Comparison of ENCODE assay signal across 11 cellular contexts in genomic region chrX:69109706-69110635, GRCh38. TPM values are rescaled to one million over a fixed set of nuclear protein-coding genes. Genes with fewer than 3 reads are reported as not detected.
DNase-seq lines count a peak whose midpoint lies in the region; TF ChIP-seq lines count a peak whose summit lies in the region.
"Had no signal": no experiment of that assay in that cellular context is flagged by ENCODE, and none has a peak within 500 bp of the region (broad histone marks: within the 10 kb centered on the region; RNA-seq: fewer than 3 reads in every experiment).

No MANE protein-coding gene starts in this region.

- DNase-seq in AG10803 (ENCODE audit: low read depth) (peak; percentile 39), NCI-H146 (lab: John Stamatoyannopoulos, UW) (no peak), OCI-LY7 (ENCODE audit: low spot score) (no peak), NOMO-1 (lab: John Stamatoyannopoulos, UW; ENCODE audit: unreplicated experiment in 2 of 2) (no peak), NCI-H1436 (lab: John Stamatoyannopoulos, UW) (no peak)
- DNase-seq: head of caudate nucleus, sigmoid colon had no signal

- peak overlapping the region; percentile 31 for H3K9ac ChIP-seq in HUES6 (ENCODE audit: low read length)

- POLR2A ChIA-PET in OCI-LY7 (lab: Charles Lee), result interaction anchor here (0.6 kb wide), 1 partner anchor 425 kb away, joined by 3 read pairs; no protein-coding TSS in a partner anchor

- peaks cover 70% of the 10 kb centered on the region for H3K4me1 Mint-ChIP-seq in brain

- H3K4me3 Mint-ChIP-seq in brain, result peak overlapping the region in 1 of 5 experiments; percentile 49
- H3K4me3 Mint-ChIP-seq: WTC11 had no signal

- H3K36me3 Mint-ChIP-seq in brain, result no peaks in the 10 kb centered on the region
- H3K36me3 Mint-ChIP-seq: WTC11 had no signal

- peaks cover 10% of the 10 kb centered on the region for H3K27me3 Mint-ChIP-seq in brain

- no peak overlapping the region for H3K4me3 ChIP-seq in AG10803 (ENCODE audit: low read length)
- H3K4me3 ChIP-seq in HUES6 (ENCODE audit: low read depth, low read length), result no peak overlapping the region
- H3K4me3 ChIP-seq in mesodermal cell (ENCODE audit: extremely low read depth, insufficient read depth, low read length, poor library complexity, severe bottlenecking), result no peak overlapping the region
- no peak overlapping the region for H3K4me3 ChIP-seq in OCI-LY7 (ENCODE audit: low read depth, low read length, poor library complexity, severe bottlenecking)
- H3K4me3 ChIP-seq: sigmoid colon had no signal

- no peaks in the 10 kb centered on the region for H3K9me3 Mint-ChIP-seq in brain
- H3K9me3 Mint-ChIP-seq: WTC11 had no signal

- H2AFZ ChIP-seq in OCI-LY7 (ENCODE audit: low read length), result no peak overlapping the region

- H3K27ac Mint-ChIP-seq in brain, result peak overlapping the region in 4 of 5 experiments; percentile 79 to 96 (median 88)
- H3K27ac Mint-ChIP-seq: WTC11 had no signal

- no peak overlapping the region for H3K4me2 ChIP-seq in OCI-LY7 (ENCODE audit: low read length)

- intact Hi-C loops in OCI-LY7 (cut with micrococcal nuclease; ENCODE audit: unreplicated experiment), result no loop called here

- TF ChIP-seq CTCF in AG10803 (conservative IDR thresholded peaks at IDR 0.05; ENCODE audit: low read length), result no peak
- TF ChIP-seq CTCF in brain (conservative IDR thresholded peaks at IDR 0.05), result no peak
- TF ChIP-seq CTCF in OCI-LY7 (conservative IDR thresholded peaks at IDR 0.05; ENCODE audit: low read length), result no peak

- H3K27me3 ChIP-seq in HUES6 (ENCODE audit: control insufficient read depth, insufficient read depth, low read length), result no peaks in the 10 kb centered on the region

- WGBS in mesodermal cell (ENCODE audit: insufficient coverage in 2 of 2), 2 experiments, result 8% methylated on average over 2 of the region's 8 CpGs; no CpG with 5 or more reads in 1 of the 2 experiments

- CTCF ChIA-PET in OCI-LY7 (lab: Charles Lee; ENCODE audit: unreplicated experiment), result no interaction called here

- BruUV-seq in OCI-LY7 (replicated peaks; lab: Mats Ljungman, UMichigan), result no TSS peak

- no peaks in the 10 kb centered on the region for H4K20me1 ChIP-seq in OCI-LY7 (ENCODE audit: insufficient read depth, low read length)

- H3K79me2 ChIP-seq in OCI-LY7 (ENCODE audit: insufficient read depth, low read depth, low read length), result no peaks in the 10 kb centered on the region

- no peaks in the 10 kb centered on the region for H3K36me3 ChIP-seq in HUES6 (ENCODE audit: control insufficient read depth, insufficient read depth, low read length)
- no peaks in the 10 kb centered on the region for H3K36me3 ChIP-seq in mesodermal cell (ENCODE audit: control insufficient read depth, insufficient read depth, low read length)
- H3K36me3 ChIP-seq in OCI-LY7 (ENCODE audit: insufficient read depth, low read length), result no peaks in the 10 kb centered on the region
- H3K36me3 ChIP-seq: sigmoid colon had no signal

- H3K9me2 ChIP-seq in OCI-LY7 (ENCODE audit: insufficient read depth, low read length), result no peaks in the 10 kb centered on the region

- H3K4me1 ChIP-seq in HUES6 (ENCODE audit: control insufficient read depth, insufficient read depth, low read length), result peaks cover 44% of the 10 kb centered on the region
- H3K4me1 ChIP-seq in mesodermal cell (ENCODE audit: control insufficient read depth, insufficient read depth, low read length, poor library complexity, severe bottlenecking), result peaks cover 28% of the 10 kb centered on the region
- no peaks in the 10 kb centered on the region for H3K4me1 ChIP-seq in OCI-LY7 (ENCODE audit: insufficient read depth, low read length, poor library complexity, severe bottlenecking)

- H3K9me3 ChIP-seq in HUES6 (ENCODE audit: control insufficient read depth, insufficient read depth, low read depth, low read length) (no peaks in the 10 kb centered on the region; the same call in 1 of the 2 replicates), mesodermal cell (ENCODE audit: control insufficient read depth, low read length) (no peaks in the 10 kb centered on the region), OCI-LY7 (ENCODE audit: low read length) (no peaks in the 10 kb centered on the region)
- H3K9me3 ChIP-seq: sigmoid colon had no signal

- peak overlapping the region; percentile 45; the same call in 1 of the 2 replicates for H3K27ac ChIP-seq in HUES6 (ENCODE audit: low read depth, low read length)
- H3K27ac ChIP-seq in mesodermal cell (ENCODE audit: low read depth, low read length, severe bottlenecking), result peak overlapping the region; percentile 59
- no peak overlapping the region for H3K27ac ChIP-seq in OCI-LY7 (ENCODE audit: low read depth, low read length, poor library complexity, severe bottlenecking)

RNA-seq across cellular contexts. Expression of gene PJA1, which starts 55.3 kb away (rescaled TPM):
- 105 TPM for polyA plus RNA-seq in brain (ENCODE audit: insufficient read depth, low read depth, low replicate concordance)
- 40.2 TPM for polyA plus RNA-seq in mesodermal cell (2013, experiment 1 of 2)
- polyA plus RNA-seq in mesodermal cell (2013, experiment 2 of 2), result 46.6 TPM
- 20.2 and 23.6 TPM in 2 replicates for total RNA-seq in OCI-LY7 (2014; rRNA removed; shearing (Covaris generic))
- 18.4 and 20.8 TPM in 2 replicates for total RNA-seq in OCI-LY7 (2022)
